ENCODE assay signal across 18 cellular contexts in the genomic region with DNA sequence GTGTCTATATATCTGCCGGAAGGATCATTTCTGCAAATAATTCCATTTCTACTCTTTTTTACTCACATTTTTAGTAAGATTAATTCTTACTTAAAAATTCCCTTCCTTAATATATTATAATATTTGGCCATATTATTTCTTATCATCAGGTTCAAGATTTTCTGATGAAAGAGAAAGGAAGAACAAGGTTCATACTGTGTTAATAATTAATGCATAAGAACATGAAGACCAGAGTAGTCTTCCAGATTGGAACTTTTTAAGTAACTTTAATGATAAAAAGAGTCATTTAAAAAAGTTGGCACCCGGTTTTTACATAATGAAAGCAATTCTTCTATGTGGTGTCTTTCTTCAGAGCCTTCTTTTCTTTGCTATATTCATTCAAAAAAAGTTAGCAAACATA. TPM values are rescaled to one million over a fixed set of nuclear protein-coding genes. Genes with fewer than 3 reads are reported as not detected.
DNase-seq lines count a peak whose midpoint lies in the region; ATAC-seq, FAIRE-seq and TF ChIP-seq lines count a peak whose summit lies in the region.
"Had no signal": no experiment of that assay in that cellular context is flagged by ENCODE, and none has a peak within 500 bp of the region (broad histone marks: within the 10 kb centered on the region; RNA-seq: fewer than 3 reads in every experiment).

No MANE protein-coding gene starts in this region.

- H3K36me3 ChIP-seq in ascending aorta: peaks cover 3 to 4% of the 10 kb centered on the region in 2 donors
- H3K36me3 ChIP-seq in left lung: peaks cover 0 to 18% of the 10 kb centered on the region in 2 donors
- peaks cover 2% of the 10 kb centered on the region for H3K36me3 ChIP-seq in suprapubic skin

- H3K27ac ChIP-seq in ascending aorta (peak overlapping the region; percentile 24 to 31), left lung (peak overlapping the region in 1 of 2 donors; percentile 35), suprapubic skin (no peak overlapping the region)

- TF ChIP-seq CTCF in ascending aorta (IDR thresholded peaks at IDR 0.05): no peak
- TF ChIP-seq CTCF in left lung (IDR thresholded peaks at IDR 0.05): no peak
- TF ChIP-seq CTCF in suprapubic skin (IDR thresholded peaks at IDR 0.05): no peak

- intact Hi-C loops in ascending aorta (cut with DNase I): no loop called here
- intact Hi-C loops in left lung (cut with DNase I): no loop called here

- DNase-seq in ascending aorta (ENCODE audit: low spot score in 2 of 2): no peak
- DNase-seq in left lung: no peak
- DNase-seq in suprapubic skin (ENCODE audit: low spot score in 2 of 2): no peak
- DNase-seq in DMS 273 treated with DMSO at 0.1 percent for 48 hours (lab: John Stamatoyannopoulos, UW): no peak
- DNase-seq: activated CD4-positive, alpha-beta T cell treated with anti-CD3 and anti-CD28 coated beads for 1 hour; activated CD8-positive, alpha-beta memory T cell treated with anti-CD3 and anti-CD28 coated beads for 24 hours; activated naive CD4-positive, alpha-beta T cell treated with Interleukin-2 at 50 U/mL for 16 hours; activated T-cell treated with anti-CD3 and anti-CD28 coated beads, Interleukin-2, amount 50 U/mL, for 4 hours; amygdala; DMS79 treated with DMSO at 0.1 percent for 48 hours; mucosa of descending colon; NCI-H1417; NCI-H524 treated with DMSO at 0.1 percent for 48 hours had no signal

- FAIRE-seq in G401.6 (lab: Jason Lieb, UNC): peak; percentile 11

- no peak for TF ChIP-seq EP300 in suprapubic skin (IDR thresholded peaks at IDR 0.05)

- H3K9me3 ChIP-seq in ascending aorta: no peaks in the 10 kb centered on the region
- H3K9me3 ChIP-seq in left lung: no peaks in the 10 kb centered on the region
- H3K9me3 ChIP-seq in suprapubic skin: no peaks in the 10 kb centered on the region
- H3K9me3 ChIP-seq: HAP-1, mucosa of descending colon had no signal

- H3K27me3 ChIP-seq in ascending aorta (no peaks in the 10 kb centered on the region), left lung (no peaks in the 10 kb centered on the region), suprapubic skin (no peaks in the 10 kb centered on the region)

- peak; percentile 29 for ATAC-seq in left lung
- ATAC-seq in SK-N-SH treated with all-trans-retinoic acid at 6 μM for 48 hours: no peak
- no peak for ATAC-seq in GM21526 (IDR thresholded peaks at IDR 0.05; ENCODE audit: low FRiP score, unreplicated experiment)
- ATAC-seq: activated T-cell treated with anti-CD3 and anti-CD28 coated beads, Interleukin-2, amount 50 U/mL, for 4 hours had no signal

- no peak for TF ChIP-seq POLR2A in suprapubic skin (IDR thresholded peaks at IDR 0.05)

- H3K4me3 ChIP-seq in ascending aorta: peak overlapping the region; percentile 29 to 58
- peak overlapping the region; percentile 2 to 13 for H3K4me3 ChIP-seq in left lung
- peak overlapping the region; percentile 14 for H3K4me3 ChIP-seq in suprapubic skin
- H3K4me3 ChIP-seq: HAP-1, mucosa of descending colon had no signal

- 45% methylated on average over 2 of the region's 2 CpGs for WGBS in suprapubic skin

- H3K4me1 ChIP-seq in ascending aorta (peaks cover 0 to 16% of the 10 kb centered on the region in 2 donors), left lung (peaks cover 0 to 14% of the 10 kb centered on the region in 2 donors), suprapubic skin (peaks cover 24% of the 10 kb centered on the region)
- H3K4me1 ChIP-seq: HAP-1 had no signal

TF ChIP-seq in SK-N-SH treated with all-trans-retinoic acid at 6 μM for 48 hours, 23 proteins besides CTCF, POLR2A, EP300 and RAD21 (continues in another document):
- TF ChIP-seq ZNF8 (CRISPR knock-in tag; IDR thresholded peaks at IDR 0.05): no peak
- TF ChIP-seq ZC3H10 (CRISPR knock-in tag; IDR thresholded peaks at IDR 0.05): no peak
- TF ChIP-seq ZNF565 (CRISPR knock-in tag; conservative IDR thresholded peaks at IDR 0.05; ENCODE audit: low read depth): no peak
- TF ChIP-seq GLIS3 (CRISPR knock-in tag; IDR thresholded peaks at IDR 0.05): no peak
- no peak for TF ChIP-seq RARB (CRISPR knock-in tag; IDR thresholded peaks at IDR 0.05)
- TF ChIP-seq ZNF70 (CRISPR knock-in tag; IDR thresholded peaks at IDR 0.05): no peak
- TF ChIP-seq, protein P1, sequence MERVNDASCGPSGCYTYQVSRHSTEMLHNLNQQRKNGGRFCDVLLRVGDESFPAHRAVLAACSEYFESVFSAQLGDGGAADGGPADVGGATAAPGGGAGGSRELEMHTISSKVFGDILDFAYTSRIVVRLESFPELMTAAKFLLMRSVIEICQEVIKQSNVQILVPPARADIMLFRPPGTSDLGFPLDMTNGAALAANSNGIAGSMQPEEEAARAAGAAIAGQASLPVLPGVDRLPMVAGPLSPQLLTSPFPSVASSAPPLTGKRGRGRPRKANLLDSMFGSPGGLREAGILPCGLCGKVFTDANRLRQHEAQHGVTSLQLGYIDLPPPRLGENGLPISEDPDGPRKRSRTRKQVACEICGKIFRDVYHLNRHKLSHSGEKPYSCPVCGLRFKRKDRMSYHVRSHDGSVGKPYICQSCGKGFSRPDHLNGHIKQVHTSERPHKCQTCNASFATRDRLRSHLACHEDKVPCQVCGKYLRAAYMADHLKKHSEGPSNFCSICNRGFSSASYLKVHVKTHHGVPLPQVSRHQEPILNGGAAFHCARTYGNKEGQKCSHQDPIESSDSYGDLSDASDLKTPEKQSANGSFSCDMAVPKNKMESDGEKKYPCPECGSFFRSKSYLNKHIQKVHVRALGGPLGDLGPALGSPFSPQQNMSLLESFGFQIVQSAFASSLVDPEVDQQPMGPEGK (CRISPR knock-in tag; IDR thresholded peaks at IDR 0.05; ENCODE audit: borderline replicate concordance): no peak
- TF ChIP-seq TOX (CRISPR knock-in tag; IDR thresholded peaks at IDR 0.05; ENCODE audit: borderline replicate concordance): no peak
- TF ChIP-seq CSDC2 (CRISPR knock-in tag; IDR thresholded peaks at IDR 0.05): no peak
- TF ChIP-seq ISL1 (CRISPR knock-in tag; IDR thresholded peaks at IDR 0.05): no peak
- no peak for TF ChIP-seq BACH2 (CRISPR knock-in tag; IDR thresholded peaks at IDR 0.05; ENCODE audit: borderline replicate concordance)
- no peak for TF ChIP-seq OSR1 (CRISPR knock-in tag; IDR thresholded peaks at IDR 0.05)
- TF ChIP-seq ARNTL (CRISPR knock-in tag; IDR thresholded peaks at IDR 0.05; ENCODE audit: borderline replicate concordance, low read depth): no peak
- no peak for TF ChIP-seq ZFP3 (CRISPR knock-in tag; IDR thresholded peaks at IDR 0.05)
- TF ChIP-seq, protein P2, sequence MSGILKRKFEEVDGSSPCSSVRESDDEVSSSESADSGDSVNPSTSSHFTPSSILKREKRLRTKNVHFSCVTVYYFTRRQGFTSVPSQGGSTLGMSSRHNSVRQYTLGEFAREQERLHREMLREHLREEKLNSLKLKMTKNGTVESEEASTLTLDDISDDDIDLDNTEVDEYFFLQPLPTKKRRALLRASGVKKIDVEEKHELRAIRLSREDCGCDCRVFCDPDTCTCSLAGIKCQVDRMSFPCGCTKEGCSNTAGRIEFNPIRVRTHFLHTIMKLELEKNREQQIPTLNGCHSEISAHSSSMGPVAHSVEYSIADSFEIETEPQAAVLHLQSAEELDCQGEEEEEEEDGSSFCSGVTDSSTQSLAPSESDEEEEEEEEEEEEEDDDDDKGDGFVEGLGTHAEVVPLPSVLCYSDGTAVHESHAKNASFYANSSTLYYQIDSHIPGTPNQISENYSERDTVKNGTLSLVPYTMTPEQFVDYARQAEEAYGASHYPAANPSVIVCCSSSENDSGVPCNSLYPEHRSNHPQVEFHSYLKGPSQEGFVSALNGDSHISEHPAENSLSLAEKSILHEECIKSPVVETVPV (CRISPR knock-in tag; IDR thresholded peaks at IDR 0.05): no peak
- TF ChIP-seq TCF4 (CRISPR knock-in tag; IDR thresholded peaks at IDR 0.05; ENCODE audit: borderline replicate concordance): no peak
- TF ChIP-seq, protein P3, sequence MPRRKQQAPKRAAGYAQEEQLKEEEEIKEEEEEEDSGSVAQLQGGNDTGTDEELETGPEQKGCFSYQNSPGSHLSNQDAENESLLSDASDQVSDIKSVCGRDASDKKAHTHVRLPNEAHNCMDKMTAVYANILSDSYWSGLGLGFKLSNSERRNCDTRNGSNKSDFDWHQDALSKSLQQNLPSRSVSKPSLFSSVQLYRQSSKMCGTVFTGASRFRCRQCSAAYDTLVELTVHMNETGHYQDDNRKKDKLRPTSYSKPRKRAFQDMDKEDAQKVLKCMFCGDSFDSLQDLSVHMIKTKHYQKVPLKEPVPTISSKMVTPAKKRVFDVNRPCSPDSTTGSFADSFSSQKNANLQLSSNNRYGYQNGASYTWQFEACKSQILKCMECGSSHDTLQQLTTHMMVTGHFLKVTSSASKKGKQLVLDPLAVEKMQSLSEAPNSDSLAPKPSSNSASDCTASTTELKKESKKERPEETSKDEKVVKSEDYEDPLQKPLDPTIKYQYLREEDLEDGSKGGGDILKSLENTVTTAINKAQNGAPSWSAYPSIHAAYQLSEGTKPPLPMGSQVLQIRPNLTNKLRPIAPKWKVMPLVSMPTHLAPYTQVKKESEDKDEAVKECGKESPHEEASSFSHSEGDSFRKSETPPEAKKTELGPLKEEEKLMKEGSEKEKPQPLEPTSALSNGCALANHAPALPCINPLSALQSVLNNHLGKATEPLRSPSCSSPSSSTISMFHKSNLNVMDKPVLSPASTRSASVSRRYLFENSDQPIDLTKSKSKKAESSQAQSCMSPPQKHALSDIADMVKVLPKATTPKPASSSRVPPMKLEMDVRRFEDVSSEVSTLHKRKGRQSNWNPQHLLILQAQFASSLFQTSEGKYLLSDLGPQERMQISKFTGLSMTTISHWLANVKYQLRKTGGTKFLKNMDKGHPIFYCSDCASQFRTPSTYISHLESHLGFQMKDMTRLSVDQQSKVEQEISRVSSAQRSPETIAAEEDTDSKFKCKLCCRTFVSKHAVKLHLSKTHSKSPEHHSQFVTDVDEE (CRISPR knock-in tag; IDR thresholded peaks at IDR 0.05): no peak
- TF ChIP-seq, protein P4, sequence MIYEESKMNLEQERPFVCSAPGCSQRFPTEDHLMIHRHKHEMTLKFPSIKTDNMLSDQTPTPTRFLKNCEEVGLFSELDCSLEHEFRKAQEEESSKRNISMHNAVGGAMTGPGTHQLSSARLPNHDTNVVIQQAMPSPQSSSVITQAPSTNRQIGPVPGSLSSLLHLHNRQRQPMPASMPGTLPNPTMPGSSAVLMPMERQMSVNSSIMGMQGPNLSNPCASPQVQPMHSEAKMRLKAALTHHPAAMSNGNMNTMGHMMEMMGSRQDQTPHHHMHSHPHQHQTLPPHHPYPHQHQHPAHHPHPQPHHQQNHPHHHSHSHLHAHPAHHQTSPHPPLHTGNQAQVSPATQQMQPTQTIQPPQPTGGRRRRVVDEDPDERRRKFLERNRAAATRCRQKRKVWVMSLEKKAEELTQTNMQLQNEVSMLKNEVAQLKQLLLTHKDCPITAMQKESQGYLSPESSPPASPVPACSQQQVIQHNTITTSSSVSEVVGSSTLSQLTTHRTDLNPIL (CRISPR knock-in tag; IDR thresholded peaks at IDR 0.05; ENCODE audit: low read depth): no peak
- TF ChIP-seq SNAI2 (CRISPR knock-in tag; IDR thresholded peaks at IDR 0.05): no peak

RNA-seq across cellular contexts. Expression of a gene that starts 0.6 kb away (rescaled TPM):
- total RNA-seq in ascending aorta: 12.8 TPM
- 1 to 10 TPM; 4.8 to 6.9 TPM for total RNA-seq in left lung
- 1 to 10 TPM; 1.8 to 8.9 (median 2.6) TPM for total RNA-seq in suprapubic skin
- total RNA-seq: activated T-cell treated with anti-CD3 and anti-CD28 coated beads, Interleukin-2, amount 50 U/mL, for 4 hours; left lobe of liver had no signal
